24 cellular contexts compared by ENCODE assay signal in genomic region chr4:107292979-107293378, GRCh38.
DNase-seq lines count a peak whose midpoint lies in the region; ATAC-seq, FAIRE-seq and TF ChIP-seq lines count a peak whose summit lies in the region.
"Had no signal": no experiment of that assay in that cellular context is flagged by ENCODE, and none has a peak within 500 bp of the region (broad histone marks: within the 10 kb centered on the region; RNA-seq: fewer than 3 reads in every experiment).

No MANE protein-coding gene starts in this region.

- intact Hi-C loops in left lung (cut with DNase I), result no loop called here

- peaks cover 0 to 13% of the 10 kb centered on the region in 2 donors for H3K9me3 ChIP-seq in left lung
- H3K9me3 ChIP-seq: A549, HAP-1 had no signal

- H3K27me3 ChIP-seq in bronchial epithelial cell (ENCODE audit: control insufficient read depth, insufficient read depth, low read length) (no peaks in the 10 kb centered on the region), left lung (no peaks in the 10 kb centered on the region)
- H3K27me3 ChIP-seq: BLaER1 treated with 17β-estradiol and CSF1 and Interleukin-3, amounts not matched to agents 10 nM and 100 nM had no signal

- FAIRE-seq in bronchial epithelial cell (lab: Jason Lieb, UNC), result peak; percentile 84
- FAIRE-seq: A549, D721Med, GM12878 had no signal

- H3K27ac ChIP-seq in left lung, result no peak overlapping the region
- H3K27ac ChIP-seq: A549; BLaER1 treated with 17β-estradiol and CSF1 and Interleukin-3, amounts not matched to agents 10 nM and 100 nM; PC-9; RWPE1 had no signal

- H3K36me3 ChIP-seq in bronchial epithelial cell (ENCODE audit: control insufficient read depth, insufficient read depth, low read length) (no peaks in the 10 kb centered on the region), left lung (no peaks in the 10 kb centered on the region)
- H3K36me3 ChIP-seq: BLaER1 treated with 17β-estradiol and CSF1 and Interleukin-3, amounts not matched to agents 10 nM and 100 nM; HAP-1 had no signal

- TF ChIP-seq CTCF in bronchial epithelial cell (IDR thresholded peaks at IDR 0.05; ENCODE audit: insufficient read depth, low read length, severe bottlenecking) (no peak), left lung (IDR thresholded peaks at IDR 0.05) (no peak)

- no peaks in the 10 kb centered on the region for H3K4me1 ChIP-seq in left lung
- H3K4me1 ChIP-seq: A549; BLaER1 treated with 17β-estradiol and CSF1 and Interleukin-3, amounts not matched to agents 10 nM and 100 nM; HAP-1 had no signal

- H3K4me3 ChIP-seq in bronchial epithelial cell (ENCODE audit: low read depth, low read length) (no peak overlapping the region), left lung (no peak overlapping the region)
- H3K4me3 ChIP-seq: A549; BLaER1 treated with 17β-estradiol and CSF1 and Interleukin-3, amounts not matched to agents 10 nM and 100 nM; GM12878; HAP-1; PC-9 had no signal

- no peak for ATAC-seq in left lung
- ATAC-seq: A549, GM12878 had no signal

- DNase-seq in EH (ENCODE audit: low read depth) (peak; percentile 4), HT-29 (ENCODE audit: low spot score) (peak; percentile 73), bronchial epithelial cell (ENCODE audit: low read depth) (peak; percentile 49), kidney tubule cell (ENCODE audit: low spot score) (peak; percentile 53), left lung (no peak), NCI-H446 treated with DMSO at 0.1 percent for 48 hours (lab: John Stamatoyannopoulos, UW) (no peak), SW480 (ENCODE audit: low spot score) (no peak)
- DNase-seq: AML-193; CD4-positive, alpha-beta T cell; GOT3; NCI-H1092 treated with DMSO at 0.1 percent for 48 hours; NCI-H1436; NCI-H187; NCI-H2081 treated with DMSO at 0.1 percent for 48 hours; NCI-H69; NK-92 treated with Interleukin-12 subunit alpha and Interleukin-12 subunit beta, amount 100 ng/mL, for 24 hours; PC-9; SHP77 treated with DMSO at 0.1 percent for 48 hours had no signal

Comparison
In these comparisons a context has a peak if more than half of its experiments do, and no peak if none do; other contexts are left out.
1. DNase-seq: peak in EH (single experiment), HT-29 (single experiment), bronchial epithelial cell (single experiment) and kidney tubule cell (single experiment); none in left lung (0 of 2), NCI-H446 treated with DMSO at 0.1 percent for 48 hours (single experiment) and SW480 (single experiment).